Comparison of ENCODE assay signal across 13 cellular contexts in the genomic region with DNA sequence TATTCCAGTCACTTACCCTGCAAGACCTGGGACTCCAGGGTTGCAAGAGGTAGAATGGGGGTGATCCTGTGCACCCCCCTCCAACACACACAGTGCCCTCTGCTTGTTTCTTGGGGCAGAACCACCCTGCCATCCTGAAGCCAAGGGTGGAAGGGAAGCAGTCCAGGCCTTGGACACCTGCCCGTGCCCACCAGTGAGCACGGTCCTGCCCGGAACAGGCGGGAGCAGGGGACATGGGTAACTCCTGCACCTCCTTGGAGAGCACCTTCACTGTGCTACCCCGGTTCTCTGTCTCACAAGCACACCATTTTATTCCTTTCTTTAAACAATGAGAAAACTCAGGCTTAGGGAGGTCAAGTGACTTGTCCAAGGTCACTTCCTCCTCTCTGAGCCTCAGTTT.
"Had no signal": no experiment of that assay in that cellular context is flagged by ENCODE, and none has a peak within 500 bp of the region (broad histone marks: within the 10 kb centered on the region; RNA-seq: fewer than 3 reads in every experiment).

No MANE protein-coding gene starts in this region.

- H3K9me3 Mint-ChIP-seq: naive thymus-derived CD4-positive, alpha-beta T cell; stimulated activated memory B cell treated with anti-CD40 and anti-IgM and Interleukin-4, amounts not matched to agents 10 μg/mL and 1 μg/mL and 100 μg/mL, for 72 hours had no signal

- H3K36me3 ChIP-seq: SJCRH30 had no signal

- H2AFZ ChIP-seq: hepatocyte had no signal

- H3K27ac ChIP-seq: hepatocyte, SJCRH30 had no signal

- DNase-seq: activated CD4-positive, alpha-beta T cell treated with anti-CD3 and anti-CD28 coated beads, Interleukin-2, amount 50 U/mL, for 4 hours; activated CD4-positive, CD25-positive, alpha-beta regulatory T cell; activated CD8-positive, alpha-beta memory T cell treated with anti-CD3 and anti-CD28 coated beads, Interleukin-2, amount 50 U/mL, for 4 hours; activated naive CD4-positive, alpha-beta T cell treated with Interleukin-2 at 50 U/mL for 16 hours; mucosa of descending colon; naive thymus-derived CD4-positive, alpha-beta T cell; SJCRH30; T-helper 2 cell; trophoblast cell had no signal

- H3K4me3 Mint-ChIP-seq: naive thymus-derived CD4-positive, alpha-beta T cell; stimulated activated memory B cell treated with anti-CD40 and anti-IgM and Interleukin-4, amounts not matched to agents 10 μg/mL and 1 μg/mL and 100 μg/mL, for 72 hours had no signal

- H3K9me3 ChIP-seq: left lung, mucosa of descending colon, SJCRH30 had no signal

- H3K4me3 ChIP-seq: hepatocyte, left lung, mucosa of descending colon, SJCRH30 had no signal

- ATAC-seq: esophagus mucosa; mucosa of descending colon; naive thymus-derived CD4-positive, alpha-beta T cell; stimulated activated memory B cell treated with anti-CD40 and anti-IgM and Interleukin-4, amounts not matched to agents 10 μg/mL and 1 μg/mL and 100 μg/mL, for 72 hours had no signal

- H3K27me3 ChIP-seq: hepatocyte, left lung, SJCRH30 had no signal

- H3K4me2 ChIP-seq: hepatocyte had no signal

- H3K27me3 Mint-ChIP-seq: naive thymus-derived CD4-positive, alpha-beta T cell; stimulated activated memory B cell treated with anti-CD40 and anti-IgM and Interleukin-4, amounts not matched to agents 10 μg/mL and 1 μg/mL and 100 μg/mL, for 72 hours had no signal
